Comparison of ENCODE assay signal across 9 cellular contexts in genomic region chr2:189798312-189799029, GRCh38. TPM values are rescaled to one million over a fixed set of nuclear protein-coding genes. Genes with fewer than 3 reads are reported as not detected.
DNase-seq lines count a peak whose midpoint lies in the region; ATAC-seq, FAIRE-seq and TF ChIP-seq lines count a peak whose summit lies in the region.
"Had no signal": no experiment of that assay in that cellular context is flagged by ENCODE, and none has a peak within 500 bp of the region (broad histone marks: within the 10 kb centered on the region; RNA-seq: fewer than 3 reads in every experiment).

No MANE protein-coding gene starts in this region.

- peak; percentile 76 to 82 for TF ChIP-seq RAD21 in A549 (conservative IDR thresholded peaks at IDR 0.05 in 1 of 2, IDR thresholded peaks at IDR 0.05 in 1 of 2)

- no peaks in the 10 kb centered on the region for H3K9me3 ChIP-seq in A549
- H3K9me3 ChIP-seq: HAP-1 had no signal

- CTCF ChIA-PET in A549 (lab: Yijun Ruan, JAX): interaction anchor here (0.7 to 2.7 kb wide), 21 partner anchors 10 to 382 kb away, joined by 3 to 15 read pairs (median 4); a partner anchor contains a TSS

- no peak overlapping the region for H3K4me3 ChIP-seq in A549
- H3K4me3 ChIP-seq: HAP-1 had no signal

- H3K27ac Mint-ChIP-seq in naive B cell: peak overlapping the region in 2 of 6 donors; percentile 7 to 28

- TF ChIP-seq CTCF in A549 (IDR thresholded peaks at IDR 0.05) (peak; percentile 74), GM12873 (IDR thresholded peaks at IDR 0.05; ENCODE audit: insufficient read depth, low read depth, low read length, missing control alignments) (peak; percentile 45)

- 72% methylated on average over 4 of the region's 4 CpGs for WGBS in A549 (ENCODE audit: missing lambda C conversion rate)

- H3K4me1 ChIP-seq in A549: peaks cover 33% of the 10 kb centered on the region

- peaks cover 3 to 15% (median 10%) of the 10 kb centered on the region in 3 donors for H3K4me1 Mint-ChIP-seq in naive B cell

- H3K4me3 Mint-ChIP-seq in naive B cell: no peak overlapping the region

- H3K4me2 ChIP-seq in A549: no peak overlapping the region

- TF ChIP-seq EP300 in A549 (IDR thresholded peaks at IDR 0.05): no peak

- H3K27me3 Mint-ChIP-seq in naive B cell: no peaks in the 10 kb centered on the region

- POLR2A ChIA-PET in A549 (lab: Yijun Ruan, JAX): interaction anchor here (0.6 to 1.0 kb wide), 2 partner anchors 14 to 417 kb away, joined by 3 to 4 read pairs; partner anchors contain the start of genes ORMDL1 and PMS1

- peaks cover 6 to 19% of the 10 kb centered on the region in 2 donors for H3K36me3 Mint-ChIP-seq in naive B cell

- peak in 1 of 2 experiments; percentile 47 for DNase-seq in A549 (ENCODE audit: low read depth in 1 of 2, low spot score in 1 of 2)
- DNase-seq in NCI-H526 treated with DMSO at 0.1 percent for 48 hours (lab: John Stamatoyannopoulos, UW): peak; percentile 77
- peak; percentile 29 for DNase-seq in naive B cell
- no peak for DNase-seq in activated effector memory CD4-positive, alpha-beta T cell treated with anti-CD3 and anti-CD28 coated beads, Interleukin-2, amount 50 U/mL, for 16 hours
- no peak for DNase-seq in activated CD4-positive, alpha-beta T cell treated with anti-CD3 and anti-CD28 coated beads for 1 hour

- H3K9me3 Mint-ChIP-seq in naive B cell: no peaks in the 10 kb centered on the region

- peak overlapping the region in 1 of 2 experiments; percentile 32; a peak in 1 of 6 replicates for H3K27ac ChIP-seq in A549
- peak overlapping the region; percentile 80 for H3K27ac ChIP-seq in cingulate gyrus (ENCODE audit: low read depth, low read length)

- TF ChIP-seq POLR2A in A549 (IDR thresholded peaks at IDR 0.05; ENCODE audit: low read length): no peak

- peak; percentile 80 for FAIRE-seq in A549 (lab: Jason Lieb, UNC)

- ATAC-seq in A549 (peak; percentile 66 to 88; a peak in 4 of 6 replicates), HG02938 (IDR thresholded peaks at IDR 0.05; ENCODE audit: unreplicated experiment) (peak; percentile 86), naive B cell (ENCODE audit: low read depth in 2 of 2) (peak; percentile 54 to 82)

TF ChIP-seq in A549, 52 proteins besides CTCF, POLR2A, EP300 and RAD21:
- TF ChIP-seq SMC3 (IDR thresholded peaks at IDR 0.05) (peak; percentile 81), HOXA7 (CRISPR knock-in tag; IDR thresholded peaks at IDR 0.05) (no peak)
TF ChIP-seq in A549: peak in this region for 1.

RNA-seq across cellular contexts. Expression of gene PMS1, which starts 14.2 kb away (rescaled TPM):
- 21.2 and 28.9 TPM in 2 replicates for polyA plus RNA-seq in A549 (2011; rRNA removed)
- 7.1 and 7.3 TPM in 2 replicates for polyA plus RNA-seq in A549 (2012; cell fraction: cytosol; rRNA removed)
- polyA plus RNA-seq in A549 (2012; cell fraction: nucleus; rRNA removed): 7.3 and 8.1 TPM in 2 replicates
- 15.3 to 16.1 TPM (median 15.9 TPM) in 3 replicates for polyA plus RNA-seq in A549 (2017; fragmentation: RNase III; extraction: RNeasy Plus Mini Kit Qiagen cat#74134 plus additional on column Dnase treatment)
- 21.0 and 24.8 TPM in 2 replicates for polyA minus RNA-seq in A549 (2011; rRNA and poly(A)+ RNA removed)
- 10 to 100 TPM; 12.4 to 29.2 (median 22.9) TPM for polyA plus RNA-seq in naive B cell (ENCODE audit: low read depth in 6 of 6)

RNA-seq across cellular contexts. Expression of gene ORMDL1, which starts 14.3 kb away (rescaled TPM):
- 100 and 106 TPM in 2 replicates for polyA plus RNA-seq in A549 (2011; rRNA removed)
- polyA plus RNA-seq in A549 (2012; cell fraction: cytosol; rRNA removed): 26.2 and 28.7 TPM in 2 replicates
- polyA plus RNA-seq in A549 (2012; cell fraction: nucleus; rRNA removed): 35.2 and 53.2 TPM in 2 replicates
- 50.3 to 53.1 TPM (median 51.5 TPM) in 3 replicates for polyA plus RNA-seq in A549 (2017; fragmentation: RNase III; extraction: RNeasy Plus Mini Kit Qiagen cat#74134 plus additional on column Dnase treatment)
- polyA minus RNA-seq in A549 (2011; rRNA and poly(A)+ RNA removed): 17.7 and 19.8 TPM in 2 replicates
- 100 to 1,000 TPM in 3 of 6 donors, 10 to 100 TPM in 3; 78.8 to 113 (median 102) TPM for polyA plus RNA-seq in naive B cell (ENCODE audit: low read depth in 6 of 6)

RNA-seq across cellular contexts. Expression of gene OSGEPL1, which starts 35.9 kb away (rescaled TPM):
- polyA plus RNA-seq in A549 (2011; rRNA removed) (13.3 and 14.4 TPM in 2 replicates), A549 (2017; fragmentation: RNase III; extraction: RNeasy Plus Mini Kit Qiagen cat#74134 plus additional on column Dnase treatment) (8.2 to 9.0 TPM (median 8.6 TPM) in 3 replicates), naive B cell (ENCODE audit: low read depth in 6 of 6) (10 to 100 TPM; 15.0 to 19.8 (median 17.2) TPM)
- polyA plus RNA-seq in A549 (2012; cell fraction: cytosol; rRNA removed): 3.9 and 4.4 TPM in 2 replicates
- 2.7 and 4.0 TPM in 2 replicates for polyA plus RNA-seq in A549 (2012; cell fraction: nucleus; rRNA removed)
- polyA minus RNA-seq in A549 (2011; rRNA and poly(A)+ RNA removed): 10.3 and 11.1 TPM in 2 replicates

Comparison
In these comparisons a context has a peak if more than half of its experiments do, and no peak if none do; other contexts are left out.
1. DNase-seq: peak in NCI-H526 treated with DMSO at 0.1 percent for 48 hours (single experiment) and naive B cell (single experiment); none in activated effector memory CD4-positive, alpha-beta T cell treated with anti-CD3 and anti-CD28 coated beads, Interleukin-2, amount 50 U/mL, for 16 hours (single experiment) and activated CD4-positive, alpha-beta T cell treated with anti-CD3 and anti-CD28 coated beads for 1 hour (single experiment).
2. Peak in every context shown above with its lines, with median percentiles within 50 percentile points of each other: ATAC-seq.